ENCODE assay signal across 8 cellular contexts in genomic region chr17:68378202-68379149, GRCh38.
A peak's percentile ranks its signal among the peaks of the same experiment; 100 is the strongest.
DNase-seq lines count a peak whose midpoint lies in the region; ATAC-seq and TF ChIP-seq lines count a peak whose summit lies in the region.

No MANE protein-coding gene starts in this region.

- ATAC-seq in left lobe of liver (peak; percentile 84), GM18519 (IDR thresholded peaks at IDR 0.05; ENCODE audit: low FRiP score, unreplicated experiment) (no peak), GM18520 (IDR thresholded peaks at IDR 0.05; ENCODE audit: unreplicated experiment) (no peak)

- POLR2A ChIA-PET in AG04450 (lab: Yijun Ruan, JAX): no interaction called here

- no peak for TF ChIP-seq CTCF in AG04450 (IDR thresholded peaks at IDR 0.05; ENCODE audit: low read depth, low read length)

- peaks cover 20 to 65% (median 52%) of the 10 kb centered on the region in 5 donors for H3K4me1 ChIP-seq in subcutaneous abdominal adipose tissue (ENCODE audit: control insufficient read depth in 5 of 5, insufficient read depth in 5 of 5, low read length in 5 of 5)

- peak overlapping the region; percentile 28 to 72 (median 67) for H3K9ac ChIP-seq in subcutaneous abdominal adipose tissue (ENCODE audit: low read length in 5 of 5)

- DNase-seq in AG04450 (ENCODE audit: low read depth, low spot score): peak; percentile 78
- peak; percentile 82 for DNase-seq in LHCN-M2 (ENCODE audit: low read depth)
- DNase-seq in caudate nucleus (lab: John Stamatoyannopoulos, UW): peak in 29 of 61 donors; percentile 1 to 61 (median 17)
- peak; percentile 97 for DNase-seq in left lobe of liver (ENCODE audit: low spot score)
- DNase-seq in NCI-H187 (lab: John Stamatoyannopoulos, UW): no peak

- H3K36me3 ChIP-seq in subcutaneous abdominal adipose tissue (ENCODE audit: control insufficient read depth in 5 of 5, insufficient read depth in 5 of 5, low read length in 5 of 5): no peaks in the 10 kb centered on the region

- H3K27me3 ChIP-seq in AG04450 (ENCODE audit: control insufficient read depth, insufficient read depth, low read length) (no peaks in the 10 kb centered on the region), subcutaneous abdominal adipose tissue (ENCODE audit: control insufficient read depth in 5 of 5, insufficient read depth in 4 of 5, low read length in 5 of 5) (no peaks in the 10 kb centered on the region)

- H3K27ac ChIP-seq in AG04450 (ENCODE audit: low read depth, low read length): peak overlapping the region; percentile 99
- peak overlapping the region; percentile 89 for H3K27ac ChIP-seq in caudate nucleus (ENCODE audit: low read depth, low read length)
- H3K27ac ChIP-seq in subcutaneous abdominal adipose tissue (ENCODE audit: low read depth, low read length): peak overlapping the region; percentile 96

- H3K4me3 ChIP-seq in AG04450 (ENCODE audit: low read depth, low read length): peak overlapping the region; percentile 31
- H3K4me3 ChIP-seq in subcutaneous abdominal adipose tissue (ENCODE audit: low read depth in 1 of 5, low read length in 5 of 5): peak overlapping the region in 3 of 5 donors; percentile 44 to 63 (median 55)

- no peaks in the 10 kb centered on the region for H3K9me3 ChIP-seq in AG04450 (ENCODE audit: control insufficient read depth, insufficient read depth, low read length)
- H3K9me3 ChIP-seq in subcutaneous abdominal adipose tissue (ENCODE audit: control insufficient read depth in 5 of 5, low read length in 5 of 5): no peaks in the 10 kb centered on the region

- CTCF ChIA-PET in AG04450 (lab: Charles Lee): no interaction called here

Comparison
In these comparisons a context has a peak if more than half of its experiments do, and no peak if none do; other contexts are left out.
1. DNase-seq: peak in AG04450 (single experiment), LHCN-M2 (single experiment) and left lobe of liver (single experiment); none in NCI-H187 (0 of 2).
2. Peak in every context shown above with its lines, with median percentiles within 50 percentile points of each other: H3K27ac ChIP-seq.